ENCODE assay signal across 6 cellular contexts in genomic region chr4:122656583-122656982, GRCh38. TPM values are rescaled to one million over a fixed set of nuclear protein-coding genes. Genes with fewer than 3 reads are reported as not detected.
"Had no signal": no experiment of that assay in that cellular context is flagged by ENCODE, and none has a peak within 500 bp of the region (broad histone marks: within the 10 kb centered on the region; RNA-seq: fewer than 3 reads in every experiment).

No MANE protein-coding gene starts in this region.

RNA-seq across cellular contexts. Expression of gene IL21, which starts 35.7 kb away (rescaled TPM):
- total RNA-seq: M059J, PC-3, Peyer's patch, Right ventricle myocardium superior, SJSA1 had no signal
- polyA plus RNA-seq: SK-N-SH had no signal
